ENCODE assay signal across 8 cellular contexts in the genomic region with DNA sequence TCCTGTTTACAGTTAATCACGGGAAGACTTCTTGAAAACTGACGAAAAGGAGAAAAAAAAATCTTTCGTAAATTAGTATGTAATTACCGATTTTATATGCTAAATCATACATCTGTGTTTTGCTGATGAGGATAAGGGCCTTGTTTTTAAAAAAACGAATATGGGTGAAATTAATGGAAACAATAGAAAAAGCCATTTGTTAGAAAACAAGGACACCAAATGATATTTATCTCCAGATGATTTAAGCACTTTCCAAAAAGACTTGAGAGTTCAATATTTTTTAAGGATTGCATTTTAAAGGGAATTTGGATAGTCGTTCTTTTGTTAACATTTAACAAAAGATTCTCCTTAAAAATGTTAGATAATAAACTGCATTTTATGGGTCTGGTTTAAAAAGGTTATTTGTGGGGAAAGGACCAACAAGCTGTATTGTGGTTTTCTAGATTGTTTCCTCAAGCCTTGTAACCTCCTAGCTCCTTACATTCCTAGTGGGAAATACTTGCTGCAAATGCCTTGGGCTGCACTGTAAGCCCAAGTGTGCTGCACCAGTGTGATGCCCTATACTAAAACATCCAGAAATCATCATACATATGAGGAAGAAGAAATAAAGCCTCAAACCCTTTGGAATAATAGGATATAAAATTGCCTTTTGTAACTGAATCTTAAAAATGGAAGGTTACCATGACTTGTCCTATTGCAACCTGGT. TPM values are rescaled to one million over a fixed set of nuclear protein-coding genes. Genes with fewer than 3 reads are reported as not detected.
DNase-seq lines count a peak whose midpoint lies in the region; ATAC-seq, FAIRE-seq and TF ChIP-seq lines count a peak whose summit lies in the region.

No MANE protein-coding gene starts in this region.

- CTCF ChIA-PET in PC-3 (lab: Charles Lee), result no interaction called here
- CTCF ChIA-PET in H1 (lab: Charles Lee; ENCODE audit: partially characterized antibody), result interaction anchor here (3.1 kb wide), 1 partner anchor 12 kb away, joined by 9 read pairs; no protein-coding TSS in a partner anchor

- no peak for TF ChIP-seq RAD21 in H1 (IDR thresholded peaks at IDR 0.05 in 1 of 2, conservative IDR thresholded peaks at IDR 0.05 in 1 of 2; ENCODE audit: low read depth in 2 of 2, low read length in 2 of 2)

- H3K4me3 ChIP-seq in PC-3 (ENCODE audit: low read length), result peak overlapping the region; percentile 99
- peak overlapping the region; percentile 88 to 98 (median 94); a peak in 6 of 8 replicates for H3K4me3 ChIP-seq in H1 (ENCODE audit: extremely low read depth in 1 of 4, insufficient read depth in 2 of 4, low read depth in 3 of 4, low read length in 4 of 4)

- H3K79me2 ChIP-seq in PC-3 (ENCODE audit: low read length) (peaks cover 25% of the 10 kb centered on the region), H1 (ENCODE audit: control insufficient read depth in 1 of 2, insufficient read depth in 2 of 2, low read length in 2 of 2) (peaks cover 4 to 22% of the 10 kb centered on the region in 2 experiments; a peak in 3 of 4 replicates)

- no peak overlapping the region for H3K14ac ChIP-seq in H1 (ENCODE audit: insufficient read length)

- peaks cover 35% of the 10 kb centered on the region for H3K4me1 Mint-ChIP-seq in osteocyte (ENCODE audit: unreplicated experiment)

- H3K9ac ChIP-seq in PC-3 (ENCODE audit: low read length) (peak overlapping the region; percentile 95), H1 (replicated peaks in 1 of 4; ENCODE audit: extremely low read depth in 1 of 4, low read depth in 3 of 4, low read length in 3 of 4) (peak overlapping the region in 1 of 4 experiments; percentile 97; a peak in 3 of 7 replicates)

- POLR2A ChIA-PET in PC-3 (lab: Charles Lee; ENCODE audit: unreplicated experiment), result no interaction called here
- POLR2A ChIA-PET in H1 (lab: Charles Lee; ENCODE audit: partially characterized antibody), result interaction anchor here (0.6 to 1.5 kb wide), 4 partner anchors 12 to 163 kb away, joined by 3 read pairs; no protein-coding TSS in a partner anchor

- H2AFZ ChIP-seq in PC-3 (ENCODE audit: low read length) (peak overlapping the region; percentile 99), H1 (ENCODE audit: low read length) (0 out of 2 replicates have a peak overlapping the region, but pooled peaks have one; percentile 2)

- no peak overlapping the region for H2BK20ac ChIP-seq in H1 (ENCODE audit: low read length)

- no peak overlapping the region for H2BK12ac ChIP-seq in H1 (ENCODE audit: low read depth, low read length)

- BruUV-seq in PC-3 (replicated peaks; lab: Mats Ljungman, UMichigan), result no TSS peak

- peaks cover 23% of the 10 kb centered on the region for H3K27me3 Mint-ChIP-seq in osteocyte (ENCODE audit: unreplicated experiment)

- H3K27ac ChIP-seq in PC-3 (ENCODE audit: low read length), result no peak overlapping the region
- no peak overlapping the region for H3K27ac ChIP-seq in H1 (ENCODE audit: low read depth, low read length)

- TF ChIP-seq POLR2A in H1 (IDR thresholded peaks at IDR 0.05; ENCODE audit: control extremely low read depth in 1 of 2, low read depth in 2 of 2, low read length in 2 of 2), result no peak

- H3K4ac ChIP-seq in H1 (replicated peaks; ENCODE audit: insufficient read length, low read depth, low read length), result no peak overlapping the region

- peak overlapping the region; percentile 92 for H3K4me3 Mint-ChIP-seq in osteocyte (ENCODE audit: unreplicated experiment)

- H4K20me1 ChIP-seq in PC-3 (ENCODE audit: low read length) (0 out of 2 replicates have a peak, but pooled peaks cover 9% of the 10 kb centered on the region), H1 (replicated peaks in 1 of 2; ENCODE audit: control insufficient read depth in 1 of 2, insufficient read depth in 2 of 2, low read length in 2 of 2) (peaks cover 0 to 3% of the 10 kb centered on the region in 2 experiments)

- H3K9me3 Mint-ChIP-seq in osteocyte (ENCODE audit: unreplicated experiment), result no peaks in the 10 kb centered on the region

- TF ChIP-seq CTCF in PC-3 (conservative IDR thresholded peaks at IDR 0.05; ENCODE audit: low read depth, low read length) (no peak), H1 (IDR thresholded peaks at IDR 0.05; ENCODE audit: control extremely low read depth in 1 of 3, insufficient read depth in 1 of 3, low read depth in 1 of 3, low read length in 3 of 3) (no peak), osteocyte (IDR thresholded peaks at IDR 0.05) (no peak)

- no peak overlapping the region for H2BK5ac ChIP-seq in H1 (ENCODE audit: low read depth, low read length)

- H4K91ac ChIP-seq in H1 (replicated peaks; ENCODE audit: insufficient read length, low read length), result no peak overlapping the region

- no peaks in the 10 kb centered on the region for H3K9me2 ChIP-seq in PC-3 (replicated peaks; ENCODE audit: low read length)

- H2BK15ac ChIP-seq in H1 (ENCODE audit: low read length), result no peak overlapping the region

- H4K8ac ChIP-seq in H1 (ENCODE audit: extremely low read depth, insufficient read depth, low read length), result no peak overlapping the region

- no peak for FAIRE-seq in H1 (lab: Jason Lieb, UNC)

- H3K27me3 ChIP-seq in PC-3 (ENCODE audit: low read length) (no peaks in the 10 kb centered on the region), H1 (replicated peaks in 1 of 4; ENCODE audit: control insufficient read depth in 3 of 4, extremely low read depth in 1 of 4, insufficient read depth in 3 of 4, low read length in 3 of 4) (peaks cover 0 to 1% (median 0%) of the 10 kb centered on the region in 4 experiments; a peak in 1 of 7 replicates)

- no peak overlapping the region for H3K23ac ChIP-seq in H1 (ENCODE audit: insufficient read length)

- no peaks in the 10 kb centered on the region for H3K36me3 Mint-ChIP-seq in osteocyte (ENCODE audit: unreplicated experiment)

- H3K18ac ChIP-seq in H1 (ENCODE audit: extremely low read depth, low read length), result no peak overlapping the region

- DNase-seq in NCI-H82 (lab: John Stamatoyannopoulos, UW), result peak; percentile 44
- no peak for DNase-seq in NCI-H82 treated with DMSO at 0.1 percent for 48 hours (lab: John Stamatoyannopoulos, UW; ENCODE audit: unreplicated experiment)
- peak; percentile 3 for DNase-seq in PC-3
- no peak for DNase-seq in H1 (ENCODE audit: low read depth in 1 of 2, low spot score in 2 of 2)
- DNase-seq in osteocyte (ENCODE audit: extremely low spot score, unreplicated experiment), result no peak
- no peak for DNase-seq in HK-2 (ENCODE audit: unreplicated experiment)
- no peak for DNase-seq in ureter (ENCODE audit: low spot score)
- DNase-seq in GM19238 (ENCODE audit: insufficient read length, low spot score), result no peak

- 3% methylated on average over 6 of the region's 6 CpGs; no CpG with 5 or more reads in 1 of the 2 experiments for WGBS in H1 (ENCODE audit: extremely low coverage in 1 of 2, insufficient coverage in 1 of 2, insufficient read length in 1 of 2, insufficient replicate concordance in 2 of 2, low coverage in 1 of 2, low lambda C conversion rate in 2 of 2, missing lambda C conversion rate in 1 of 2), 2 experiments

- peaks cover 3% of the 10 kb centered on the region for H3K23me2 ChIP-seq in H1 (ENCODE audit: low read depth, low read length)

- H3K79me1 ChIP-seq in H1 (ENCODE audit: low read depth, low read length), result no peaks in the 10 kb centered on the region

- H3K27ac Mint-ChIP-seq in osteocyte (ENCODE audit: unreplicated experiment), result peak overlapping the region; percentile 97

- H3K9me3 ChIP-seq in PC-3 (ENCODE audit: low read length) (no peaks in the 10 kb centered on the region), H1 (ENCODE audit: insufficient read depth in 2 of 2, low read depth in 1 of 2, low read length in 1 of 2) (no peaks in the 10 kb centered on the region)

- TF ChIP-seq EP300 in H1 (IDR thresholded peaks at IDR 0.05; ENCODE audit: borderline replicate concordance in 1 of 2, low read depth in 2 of 2, low read length in 2 of 2), result no peak

- ATAC-seq in PC-3, result no peak

- H3K4me2 ChIP-seq in PC-3 (ENCODE audit: low read length), result peak overlapping the region; percentile 92
- H3K4me2 ChIP-seq in H1 (ENCODE audit: insufficient read depth in 1 of 2, low read depth in 2 of 2, low read length in 2 of 2), result peak overlapping the region; percentile 80 to 95

- no peaks in the 10 kb centered on the region; the same call in 1 of the 2 replicates for H3K36me3 ChIP-seq in PC-3 (ENCODE audit: low read depth, low read length)
- peaks cover 0 to 3% (median 0%) of the 10 kb centered on the region in 4 experiments; a peak in 1 of 8 replicates for H3K36me3 ChIP-seq in H1 (ENCODE audit: control insufficient read depth in 2 of 4, insufficient read depth in 4 of 4, low read length in 3 of 4)

- intact Hi-C loops in PC-3 (cut with micrococcal nuclease), result loop anchor here (2.0 to 10.0 kb wide), 3 partner anchors 95 to 458 kb away; a partner anchor contains a TSS

- H2BK120ac ChIP-seq in H1 (replicated peaks; ENCODE audit: low read depth, low read length), result no peak overlapping the region

- H3K56ac ChIP-seq in H1 (replicated peaks; ENCODE audit: insufficient read length, low read depth, low read length), result no peak overlapping the region

- H2AK5ac ChIP-seq in H1 (ENCODE audit: low read depth, low read length), result no peak overlapping the region

- H4K5ac ChIP-seq in H1 (ENCODE audit: insufficient read length, low read depth, low read length), result peak overlapping the region; percentile 62

- H3K4me1 ChIP-seq in PC-3 (ENCODE audit: insufficient read depth, low read length) (peaks cover 11% of the 10 kb centered on the region; the same call in 1 of the 2 replicates), H1 (replicated peaks in 1 of 4; ENCODE audit: control insufficient read depth in 3 of 4, insufficient read depth in 4 of 4, low read length in 3 of 4) (peaks cover 0 to 6% (median 0%) of the 10 kb centered on the region in 4 experiments; a peak in 1 of 7 replicates)

- H3F3A ChIP-seq in PC-3 (ENCODE audit: low read length, unreplicated experiment), result no peaks in the 10 kb centered on the region

TF ChIP-seq in H1, 55 proteins besides CTCF, POLR2A, EP300 and RAD21 (continues in another document):
- TF ChIP-seq KDM4A (IDR thresholded peaks at IDR 0.05; ENCODE audit: low read depth, low read length, severe bottlenecking) (no peak), SIX5 (IDR thresholded peaks at IDR 0.05; ENCODE audit: low read depth, low read length) (no peak), SP1 (IDR thresholded peaks at IDR 0.05; ENCODE audit: low read depth, low read length) (no peak)

RNA-seq across cellular contexts. Expression of a gene that starts 1.5 kb away (rescaled TPM):
- 20.8 and 21.2 TPM in 2 replicates for total RNA-seq in PC-3 (2014; rRNA removed)
- 54.2 and 56.2 TPM in 2 replicates for total RNA-seq in H1 (2021; fragmentation: NEBNext Ultra II Directional; extraction: Animal tissue kit (Norgen Biotek cat#: 25700))
- 5.1 and 7.3 TPM in 2 replicates for polyA plus RNA-seq in H1 (2011; rRNA removed)
- polyA plus RNA-seq in H1 (2011; cell fraction: cytosol; rRNA removed), result 10.3 TPM
- polyA plus RNA-seq in H1 (2011; cell fraction: nucleus; rRNA removed), result 14.7 TPM
- 15.0 to 30.6 TPM (median 18.4 TPM) in 4 replicates for polyA plus RNA-seq in H1 (2012, experiment 1 of 2)
- 1.6 TPM for polyA plus RNA-seq in H1 (2012, experiment 2 of 2)
- 25.2 TPM for polyA plus RNA-seq in H1 (2013, experiment 1 of 2)
- 21.2 TPM for polyA plus RNA-seq in H1 (2013, experiment 2 of 2)
- 46.0 and 65.2 TPM in 2 replicates for polyA minus RNA-seq in H1 (2011; rRNA and poly(A)+ RNA removed)
- 33.5 TPM for polyA minus RNA-seq in H1 (2011; cell fraction: cytosol; rRNA and poly(A)+ RNA removed)
- polyA minus RNA-seq in H1 (2011; cell fraction: nucleus; rRNA and poly(A)+ RNA removed), result 141 TPM
- total RNA-seq in osteocyte, result 22.1 and 22.8 TPM in 2 replicates
- 44.8 TPM for total RNA-seq in ureter

Comparison
In these comparisons a context has a peak if more than half of its experiments do, and no peak if none do; other contexts are left out.
1. DNase-seq: peak in NCI-H82 (single experiment) and PC-3 (single experiment); none in NCI-H82 treated with DMSO at 0.1 percent for 48 hours (single experiment), H1 (0 of 2), osteocyte (single experiment), HK-2 (single experiment), ureter (single experiment) and GM19238 (single experiment).